ENCODE assay signal across 36 cellular contexts in the genomic region with DNA sequence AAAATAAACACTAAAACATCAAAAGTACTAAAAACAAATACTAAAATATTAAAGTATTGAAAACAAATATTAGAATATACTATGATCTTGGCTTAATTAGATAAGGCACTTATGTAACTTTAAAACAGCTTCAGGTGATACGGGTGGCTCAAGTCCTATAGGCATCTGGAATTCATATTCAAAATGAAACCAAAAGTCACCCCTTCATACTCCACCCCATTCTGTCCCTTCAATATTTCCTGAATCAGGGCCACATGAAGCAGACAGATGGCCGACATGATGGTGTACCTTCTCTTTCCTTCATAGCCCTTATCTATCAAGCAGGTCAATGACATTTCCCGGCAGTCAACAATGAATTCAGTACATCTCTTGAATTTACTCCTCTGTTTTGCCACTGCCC.
"Had no signal": no experiment of that assay in that cellular context is flagged by ENCODE, and none has a peak within 500 bp of the region (broad histone marks: within the 10 kb centered on the region; RNA-seq: fewer than 3 reads in every experiment).

No MANE protein-coding gene starts in this region.

- H3K27me3 Mint-ChIP-seq: activated B cell treated with CpG ODN at 0.5 μM for 24 hours; activated CD4-positive, alpha-beta memory T cell treated with anti-CD3 and anti-CD28 coated beads for 36 hours; activated CD4-positive, alpha-beta T cell treated with anti-CD3 and anti-CD28 coated beads, Interleukin-2, amount 10 ng/mL, durations not matched to agents 24 days and 14 days; activated CD8-positive, alpha-beta T cell treated with anti-CD3 and anti-CD28 coated beads for 36 hours; activated naive CD8-positive, alpha-beta T cell treated with anti-CD3 and anti-CD28 coated beads for 36 hours; activated T-helper 17 cell treated with anti-CD3 and anti-CD28 coated beads, Interleukin-2, amount 50 U/mL, for 72 hours had no signal

- H3K36me3 ChIP-seq: adrenal gland, brain microvascular endothelial cell, breast epithelium had no signal

- H3K4me1 Mint-ChIP-seq: activated B cell treated with CpG ODN at 0.5 μM for 24 hours; activated CD4-positive, alpha-beta T cell treated with anti-CD3 and anti-CD28 coated beads, Interleukin-2, amount 10 ng/mL, durations not matched to agents 24 days and 14 days; activated naive CD8-positive, alpha-beta T cell treated with anti-CD3 and anti-CD28 coated beads for 36 hours; activated T-helper 17 cell treated with anti-CD3 and anti-CD28 coated beads, Interleukin-2, amount 50 U/mL, for 72 hours had no signal

- DNase-seq: activated B cell treated with CpG ODN at 0.5 μM for 24 hours; activated CD4-positive, alpha-beta memory T cell treated with anti-CD3 and anti-CD28 coated beads for 36 hours; activated CD4-positive, alpha-beta T cell treated with anti-CD3 and anti-CD28 coated beads for 4 hours; activated CD4-positive, alpha-beta T cell treated with anti-CD3 and anti-CD28 coated beads, Interleukin-2, amount 10 ng/mL, durations not matched to agents 24 days and 14 days; activated CD4-positive, alpha-beta T cell treated with anti-CD3 and anti-CD28 coated beads, Interleukin-2, amount 50 U/mL, for 1 hour; activated CD4-positive, alpha-beta T cell treated with anti-CD3 and anti-CD28 coated beads, Interleukin-2, amount 50 U/mL, for 4 hours; activated CD4-positive, CD25-positive, alpha-beta regulatory T cell treated with anti-CD3 and anti-CD28 coated beads, Interleukin-2, amount 50 U/mL, for 72 hours; activated CD8-positive, alpha-beta memory T cell treated with anti-CD3 and anti-CD28 coated beads, Interleukin-2, amount 50 U/mL, for 4 hours; activated CD8-positive, alpha-beta T cell treated with anti-CD3 and anti-CD28 coated beads for 36 hours; activated effector memory CD4-positive, alpha-beta T cell treated with anti-CD3 and anti-CD28 coated beads, Interleukin-2, amount 50 U/mL, for 16 hours; activated gamma-delta T cell treated with Interleukin-2 at 50 U/mL for 16 hours; activated naive CD4-positive, alpha-beta T cell; activated naive CD4-positive, alpha-beta T cell treated with anti-CD3 and anti-CD28 coated beads for 36 hours; activated naive CD4-positive, alpha-beta T cell treated with anti-CD3 and anti-CD28 coated beads, Interleukin-2, amount 50 U/mL, for 16 hours; activated naive CD8-positive, alpha-beta T cell treated with anti-CD3 and anti-CD28 coated beads for 36 hours; activated T-cell treated with anti-CD3 and anti-CD28 coated beads for 4 hours; activated T-cell treated with anti-CD3 and anti-CD28 coated beads, Interleukin-2, amount 50 U/mL, for 1 hour; activated T-cell treated with anti-CD3 and anti-CD28 coated beads, Interleukin-2, amount 50 U/mL, for 4 hours; activated T-cell treated with anti-CD3 and anti-CD28 coated beads, Interleukin-2, amount 50 U/mL, for 72 hours; adrenal gland; amniotic stem cell; aorta; body of pancreas; brain microvascular endothelial cell; central memory CD4-positive, alpha-beta T cell; T-helper 2 cell; T-helper 9 cell had no signal

- H3K9me3 Mint-ChIP-seq: activated CD4-positive, alpha-beta T cell treated with anti-CD3 and anti-CD28 coated beads, Interleukin-2, amount 10 ng/mL, durations not matched to agents 24 days and 14 days; activated naive CD8-positive, alpha-beta T cell treated with anti-CD3 and anti-CD28 coated beads for 36 hours; activated T-cell treated with anti-CD3 and anti-CD28 coated beads, Interleukin-2, amount 50 U/mL, for 4 hours; activated T-helper 17 cell treated with anti-CD3 and anti-CD28 coated beads, Interleukin-2, amount 50 U/mL, for 72 hours; T-helper 1 cell treated with Interleukin-12 subunit alpha and Interleukin-12 subunit beta and Interleukin-4 antibody, amounts not matched to agents 30 μg/mL and 1 μg/mL, for 36 hours; T-helper 2 cell treated with Interferon-gamma antibody and Interleukin-4, amounts not matched to agents 5 μg/mL and 100 μg/mL, for 36 hours had no signal

- ATAC-seq: activated CD8-positive, alpha-beta T cell treated with anti-CD3 and anti-CD28 coated beads for 36 hours; activated naive CD4-positive, alpha-beta T cell treated with anti-CD3 and anti-CD28 coated beads, Interleukin-2, amount 50 U/mL, for 72 hours; activated T-cell treated with anti-CD3 and anti-CD28 coated beads, Interleukin-2, amount 50 U/mL, for 4 hours; activated T-cell treated with anti-CD3 and anti-CD28 coated beads, Interleukin-2, amount 50 U/mL, for 72 hours; activated T-helper 17 cell treated with anti-CD3 and anti-CD28 coated beads, Interleukin-2, amount 50 U/mL, for 72 hours; body of pancreas had no signal

- H3K27ac Mint-ChIP-seq: activated B cell treated with CpG ODN at 0.5 μM for 24 hours; activated CD4-positive, alpha-beta memory T cell treated with anti-CD3 and anti-CD28 coated beads for 36 hours; activated CD4-positive, alpha-beta T cell treated with anti-CD3 and anti-CD28 coated beads, Interleukin-2, amount 10 ng/mL, durations not matched to agents 24 days and 14 days; activated CD8-positive, alpha-beta T cell treated with anti-CD3 and anti-CD28 coated beads for 36 hours; activated naive CD4-positive, alpha-beta T cell treated with anti-CD3 and anti-CD28 coated beads for 36 hours; activated naive CD4-positive, alpha-beta T cell treated with anti-CD3 and anti-CD28 coated beads, Interleukin-2, amount 50 U/mL, for 72 hours; activated naive CD8-positive, alpha-beta T cell treated with anti-CD3 and anti-CD28 coated beads for 36 hours; activated T-cell treated with anti-CD3 and anti-CD28 coated beads, Interleukin-2, amount 50 U/mL, for 72 hours; activated T-helper 1 cell treated with anti-CD3 and anti-CD28 coated beads, Interleukin-12 subunit alpha, Interleukin-12 subunit beta, Interleukin-2, Interleukin-4 antibody, amounts not matched to agents 30 ng/mL and 10 ng/mL and 1 ng/mL, durations not matched to agents 14 hours and 24 hours and 36 hours; activated T-helper 17 cell treated with anti-CD3 and anti-CD28 coated beads, Interleukin-2, amount 50 U/mL, for 72 hours; T-helper 1 cell treated with Interleukin-12 subunit alpha and Interleukin-12 subunit beta and Interleukin-4 antibody, amounts not matched to agents 30 μg/mL and 1 μg/mL, for 36 hours; T-helper 2 cell treated with Interferon-gamma antibody and Interleukin-4, amounts not matched to agents 5 μg/mL and 100 μg/mL, for 36 hours had no signal

- H3K36me3 Mint-ChIP-seq: activated CD4-positive, alpha-beta memory T cell treated with anti-CD3 and anti-CD28 coated beads for 36 hours; activated naive CD4-positive, alpha-beta T cell treated with anti-CD3 and anti-CD28 coated beads, Interleukin-2, amount 50 U/mL, for 72 hours; activated naive CD8-positive, alpha-beta T cell treated with anti-CD3 and anti-CD28 coated beads for 36 hours had no signal

- H3K27me3 ChIP-seq: adrenal gland, body of pancreas, brain microvascular endothelial cell had no signal

- H3K4me3 Mint-ChIP-seq: activated B cell treated with CpG ODN at 0.5 μM for 24 hours; activated CD4-positive, alpha-beta memory T cell treated with anti-CD3 and anti-CD28 coated beads for 36 hours; activated CD4-positive, alpha-beta T cell treated with anti-CD3 and anti-CD28 coated beads, Interleukin-2, amount 10 ng/mL, durations not matched to agents 24 days and 14 days; activated CD8-positive, alpha-beta T cell treated with anti-CD3 and anti-CD28 coated beads for 36 hours; activated naive CD4-positive, alpha-beta T cell treated with anti-CD3 and anti-CD28 coated beads for 36 hours; activated naive CD8-positive, alpha-beta T cell treated with anti-CD3 and anti-CD28 coated beads for 36 hours; activated T-cell treated with anti-CD3 and anti-CD28 coated beads, Interleukin-2, amount 50 U/mL, for 4 hours; activated T-cell treated with anti-CD3 and anti-CD28 coated beads, Interleukin-2, amount 50 U/mL, for 72 hours; activated T-helper 1 cell treated with anti-CD3 and anti-CD28 coated beads, Interleukin-12 subunit alpha, Interleukin-12 subunit beta, Interleukin-2, Interleukin-4 antibody, amounts not matched to agents 30 ng/mL and 10 ng/mL and 1 ng/mL, durations not matched to agents 14 hours and 24 hours and 36 hours; activated T-helper 17 cell treated with anti-CD3 and anti-CD28 coated beads, Interleukin-2, amount 50 U/mL, for 72 hours; T-helper 1 cell treated with Interleukin-12 subunit alpha and Interleukin-12 subunit beta and Interleukin-4 antibody, amounts not matched to agents 30 μg/mL and 1 μg/mL, for 36 hours; T-helper 2 cell treated with Interferon-gamma antibody and Interleukin-4, amounts not matched to agents 5 μg/mL and 100 μg/mL, for 36 hours had no signal

- FAIRE-seq: colon, TTC549 had no signal

- H3K27ac ChIP-seq: adrenal gland, body of pancreas, brain microvascular endothelial cell, breast epithelium, VCaP had no signal

- H3K4me3 ChIP-seq: adrenal gland, body of pancreas, breast epithelium had no signal

- H3K9me3 ChIP-seq: adrenal gland, body of pancreas, breast epithelium had no signal

- H3K4me1 ChIP-seq: adrenal gland, body of pancreas, breast epithelium had no signal
